ENCODE assay signal across 24 cellular contexts in the genomic region with DNA sequence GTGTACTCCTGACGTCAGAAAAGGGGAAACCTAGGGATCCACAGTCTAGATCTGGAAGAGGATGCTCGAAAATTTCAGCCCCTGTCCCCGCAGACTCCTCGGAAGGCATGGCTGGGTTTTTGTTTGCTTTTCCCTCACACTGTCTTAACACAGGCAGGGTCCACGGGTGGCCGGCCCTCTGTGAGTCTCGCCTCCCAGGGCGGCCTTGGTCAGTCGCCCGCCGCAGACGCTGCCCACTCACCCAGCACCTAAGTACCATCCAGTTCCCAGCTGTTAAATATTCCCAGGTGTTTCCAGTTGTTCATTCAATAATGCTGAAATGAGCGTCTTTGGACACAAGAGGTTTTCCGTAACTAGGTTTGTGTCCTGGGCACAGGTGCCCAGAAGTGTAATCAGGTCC.
DNase-seq lines count a peak whose midpoint lies in the region; ATAC-seq, FAIRE-seq and TF ChIP-seq lines count a peak whose summit lies in the region.
"Had no signal": no experiment of that assay in that cellular context is flagged by ENCODE, and none has a peak within 500 bp of the region (broad histone marks: within the 10 kb centered on the region; RNA-seq: fewer than 3 reads in every experiment).

No MANE protein-coding gene starts in this region.

- CTCF ChIA-PET in HepG2 (lab: Yijun Ruan, JAX; ENCODE audit: low intra/inter-chr PET ratio, low total read pairs) = no interaction called here

- no peak for TF ChIP-seq POLR2A in HepG2 (IDR thresholded peaks at IDR 0.05; ENCODE audit: insufficient read depth in 1 of 2, low read depth in 2 of 2, low read length in 2 of 2)
- TF ChIP-seq POLR2A in right lobe of liver (IDR thresholded peaks at IDR 0.05) = no peak
- no peak for TF ChIP-seq POLR2A in GM12892 (IDR thresholded peaks at IDR 0.05; ENCODE audit: low read depth, low read length)

- 73% methylated on average over 14 of the region's 14 CpGs for WGBS in HepG2 (ENCODE audit: low lambda C conversion rate)
- WGBS in right lobe of liver (ENCODE audit: insufficient coverage, low coverage, low lambda C conversion rate, missing lambda C conversion rate) = 69% methylated on average over 9 of the region's 14 CpGs

- no peaks in the 10 kb centered on the region for H4K20me1 ChIP-seq in HepG2 (ENCODE audit: insufficient read depth, low read length)
- H4K20me1 ChIP-seq: BLaER1 had no signal

- H3K27me3 ChIP-seq in HepG2 (ENCODE audit: control insufficient read depth in 1 of 2, insufficient read depth in 2 of 2, low read length in 2 of 2) = peaks cover 0 to 29% of the 10 kb centered on the region in 2 experiments; a peak in 3 of 5 replicates
- no peaks in the 10 kb centered on the region for H3K27me3 ChIP-seq in right lobe of liver
- H3K27me3 ChIP-seq in dorsolateral prefrontal cortex = no peaks in the 10 kb centered on the region
- H3K27me3 ChIP-seq: BLaER1 had no signal

- intact Hi-C loops in HepG2 (cut with micrococcal nuclease; ENCODE audit: unreplicated experiment) (loop anchor here (2.0 kb wide), 1 partner anchor 66 kb away; no protein-coding TSS in a partner anchor), right lobe of liver (cut with DNase I) (no loop called here), dorsolateral prefrontal cortex (cut with DNase I) (no loop called here)

- H3K9me3 Mint-ChIP-seq in progenitor cell of endocrine pancreas (ENCODE audit: low read depth) (no peaks in the 10 kb centered on the region), type B pancreatic cell (no peaks in the 10 kb centered on the region)
- no peaks in the 10 kb centered on the region for H3K9me3 Mint-ChIP-seq in stimulated activated naive B cell treated with anti-CD40 and anti-IgM and Interleukin-4, amounts not matched to agents 10 μg/mL and 1 μg/mL and 100 μg/mL, for 72 hours
- H3K9me3 Mint-ChIP-seq: CD4-positive, alpha-beta T cell; GM23338; HFFc6 had no signal

- no peaks in the 10 kb centered on the region for H3K79me2 ChIP-seq in HepG2 (ENCODE audit: insufficient read depth, low read length)

- H3K9ac ChIP-seq in HepG2 (ENCODE audit: insufficient read depth, low read depth, low read length) = peak overlapping the region; percentile 50; the same call in 1 of the 2 replicates
- H3K9ac ChIP-seq: BLaER1 had no signal

- no peak overlapping the region for H3K4me3 Mint-ChIP-seq in progenitor cell of endocrine pancreas (ENCODE audit: low read depth)
- H3K4me3 Mint-ChIP-seq in type B pancreatic cell = no peak overlapping the region
- H3K4me3 Mint-ChIP-seq in stimulated activated naive B cell treated with anti-CD40 and anti-IgM and Interleukin-4, amounts not matched to agents 10 μg/mL and 1 μg/mL and 100 μg/mL, for 72 hours = no peak overlapping the region
- H3K4me3 Mint-ChIP-seq: CD4-positive, alpha-beta T cell; GM23338; HFFc6 had no signal

- TF ChIP-seq EP300 in HepG2 (IDR thresholded peaks at IDR 0.05; ENCODE audit: low read depth in 2 of 2, low read length in 2 of 2) (no peak), HepG2 (CRISPR knock-in tag; IDR thresholded peaks at IDR 0.05; ENCODE audit: borderline replicate concordance) (no peak)

- H3K27me3 Mint-ChIP-seq in progenitor cell of endocrine pancreas (peaks cover 18% of the 10 kb centered on the region), type B pancreatic cell (peaks cover 10% of the 10 kb centered on the region)
- H3K27me3 Mint-ChIP-seq in stimulated activated naive B cell treated with anti-CD40 and anti-IgM and Interleukin-4, amounts not matched to agents 10 μg/mL and 1 μg/mL and 100 μg/mL, for 72 hours = peaks cover 6 to 9% of the 10 kb centered on the region in 2 donors
- H3K27me3 Mint-ChIP-seq: CD4-positive, alpha-beta T cell had no signal

- peak overlapping the region; percentile 28 for H3K27ac Mint-ChIP-seq in progenitor cell of endocrine pancreas
- H3K27ac Mint-ChIP-seq in type B pancreatic cell = peak overlapping the region; percentile 13
- no peak overlapping the region for H3K27ac Mint-ChIP-seq in stimulated activated naive B cell treated with anti-CD40 and anti-IgM and Interleukin-4, amounts not matched to agents 10 μg/mL and 1 μg/mL and 100 μg/mL, for 72 hours
- H3K27ac Mint-ChIP-seq: CD4-positive, alpha-beta T cell; GM23338; HFFc6 had no signal

- DNase-seq in HepG2 (ENCODE audit: low spot score) = no peak
- no peak for DNase-seq in right lobe of liver
- DNase-seq in dorsolateral prefrontal cortex = peak in 5 of 10 donors; percentile 20 to 41 (median 33)
- DNase-seq in progenitor cell of endocrine pancreas (ENCODE audit: low spot score, unreplicated experiment) = no peak
- DNase-seq in type B pancreatic cell (ENCODE audit: extremely low spot score, unreplicated experiment) = no peak
- DNase-seq in stimulated activated naive B cell treated with anti-CD40 and anti-IgM and Interleukin-4, amounts not matched to agents 10 μg/mL and 1 μg/mL and 100 μg/mL, for 72 hours = no peak
- DNase-seq in ecto neural progenitor cell (ENCODE audit: low spot score) = no peak
- no peak for DNase-seq in GM12892 (ENCODE audit: insufficient read length)
- DNase-seq: CD4-positive, alpha-beta T cell; HFFc6; NCI-H1048; NCI-H1436; NCI-H187; NCI-H2081 treated with DMSO at 0.1 percent for 48 hours; NCI-H2171; NCI-H226; NCI-H510A; NCI-H69; RPMI8226; SHP77 treated with DMSO at 0.1 percent for 48 hours had no signal

- H3K27ac ChIP-seq in HepG2 (ENCODE audit: extremely low read length, insufficient read depth, low read length) (no peak overlapping the region), right lobe of liver (no peak overlapping the region), dorsolateral prefrontal cortex (peak overlapping the region in 51 of 59 donors; percentile 24 to 93 (median 85))
- H3K27ac ChIP-seq: BLaER1 had no signal

- H2AFZ ChIP-seq in HepG2 (ENCODE audit: low read length) = no peak overlapping the region
- H2AFZ ChIP-seq: GM23338 had no signal

- in situ Hi-C loops in HepG2 (cut with HindIII; ENCODE audit: extremely low pct_ligation_motif_present, low pct_unique_long_range_greater_than_20kb) = no loop called here

- H3K4me3 ChIP-seq in HepG2 (replicated peaks in 1 of 3; ENCODE audit: insufficient read depth in 1 of 3, low read depth in 2 of 3, low read length in 3 of 3) (no peak overlapping the region), right lobe of liver (no peak overlapping the region), dorsolateral prefrontal cortex (no peak overlapping the region)
- H3K4me3 ChIP-seq: BLaER1, GM23338, HAP-1 had no signal

- H3K9me3 ChIP-seq in HepG2 (ENCODE audit: low read length) = no peaks in the 10 kb centered on the region
- H3K9me3 ChIP-seq in right lobe of liver = no peaks in the 10 kb centered on the region
- H3K9me3 ChIP-seq: BLaER1, HAP-1 had no signal

- peaks cover 22% of the 10 kb centered on the region for H3K4me1 ChIP-seq in HepG2 (ENCODE audit: insufficient read depth, low read length)
- no peaks in the 10 kb centered on the region for H3K4me1 ChIP-seq in right lobe of liver
- H3K4me1 ChIP-seq: HAP-1 had no signal

- FAIRE-seq in HepG2 (lab: Jason Lieb, UNC) (no peak), GM12892 (lab: Jason Lieb, UNC) (no peak)
- FAIRE-seq: D721Med had no signal

- H3K36me3 Mint-ChIP-seq in progenitor cell of endocrine pancreas (ENCODE audit: insufficient read depth) (no peaks in the 10 kb centered on the region), type B pancreatic cell (no peaks in the 10 kb centered on the region)
- no peaks in the 10 kb centered on the region for H3K36me3 Mint-ChIP-seq in stimulated activated naive B cell treated with anti-CD40 and anti-IgM and Interleukin-4, amounts not matched to agents 10 μg/mL and 1 μg/mL and 100 μg/mL, for 72 hours

- POLR2A ChIA-PET in HepG2 (lab: Yijun Ruan, JAX) = no interaction called here

- TF ChIP-seq RAD21 in HepG2 (CRISPR knock-in tag; IDR thresholded peaks at IDR 0.05) = no peak

- no peaks in the 10 kb centered on the region for H3K36me3 ChIP-seq in HepG2 (replicated peaks in 1 of 2; ENCODE audit: control insufficient read depth in 1 of 2, insufficient read depth in 2 of 2, low read length in 2 of 2)
- no peaks in the 10 kb centered on the region for H3K36me3 ChIP-seq in right lobe of liver
- H3K36me3 ChIP-seq: BLaER1, HAP-1 had no signal

- ATAC-seq in HepG2 = no peak
- ATAC-seq in right lobe of liver = no peak
- no peak for ATAC-seq in stimulated activated naive B cell treated with anti-CD40 and anti-IgM and Interleukin-4, amounts not matched to agents 10 μg/mL and 1 μg/mL and 100 μg/mL, for 72 hours (replicated peaks)
- ATAC-seq: GM23338 had no signal

- TSS peak; percentile 96 for BruUV-seq in HepG2 (replicated peaks; lab: Mats Ljungman, UMichigan)

- peak overlapping the region; percentile 82 for H3K4me2 ChIP-seq in HepG2 (ENCODE audit: low read depth, low read length)
- H3K4me2 ChIP-seq: BLaER1, GM23338 had no signal

- H3K4me1 Mint-ChIP-seq in progenitor cell of endocrine pancreas (ENCODE audit: low read depth) = peaks cover 2% of the 10 kb centered on the region
- H3K4me1 Mint-ChIP-seq in type B pancreatic cell (ENCODE audit: unreplicated experiment) = peaks cover 6% of the 10 kb centered on the region
- H3K4me1 Mint-ChIP-seq in stimulated activated naive B cell treated with anti-CD40 and anti-IgM and Interleukin-4, amounts not matched to agents 10 μg/mL and 1 μg/mL and 100 μg/mL, for 72 hours = no peaks in the 10 kb centered on the region
- H3K4me1 Mint-ChIP-seq: GM23338 had no signal

- TF ChIP-seq CTCF in HepG2 (CRISPR knock-in tag; IDR thresholded peaks at IDR 0.05) (no peak), right lobe of liver (IDR thresholded peaks at IDR 0.05) (no peak), dorsolateral prefrontal cortex (IDR thresholded peaks at IDR 0.05 in 54 of 56, conservative IDR thresholded peaks at IDR 0.05 in 2 of 56; ENCODE audit: low read depth in 1 of 56, partially characterized antibody in 56 of 56) (no peak), progenitor cell of endocrine pancreas (IDR thresholded peaks at IDR 0.05; ENCODE audit: unreplicated experiment) (no peak), type B pancreatic cell (conservative IDR thresholded peaks at IDR 0.05) (no peak)

TF ChIP-seq in HepG2, 621 proteins besides CTCF, POLR2A, EP300 and RAD21 (continues in another document):
- TF ChIP-seq CC2D1A (CRISPR knock-in tag; IDR thresholded peaks at IDR 0.05) (0 out of 2 replicates have a peak, but pooled peaks have one; percentile 0), MTA3 (CRISPR knock-in tag; IDR thresholded peaks at IDR 0.05) (no peak), ZNF10 (CRISPR knock-in tag; IDR thresholded peaks at IDR 0.05; ENCODE audit: borderline replicate concordance, low read depth) (no peak), SRSF4 (IDR thresholded peaks at IDR 0.05; ENCODE audit: low read depth, low read length, poor library complexity, severe bottlenecking) (no peak)

Comparison
In these comparisons a context has a peak if more than half of its experiments do, and no peak if none do; other contexts are left out.
1. H3K27ac ChIP-seq: peak in dorsolateral prefrontal cortex (51 of 59); none in HepG2 (single experiment) and right lobe of liver (0 of 3).